ENCODE assay signal across 24 cellular contexts in genomic region chr2:180405520-180405919, GRCh38.
"Had no signal": no experiment of that assay in that cellular context is flagged by ENCODE, and none has a peak within 500 bp of the region (broad histone marks: within the 10 kb centered on the region; RNA-seq: fewer than 3 reads in every experiment).

No MANE protein-coding gene starts in this region.

- H3K9me3 Mint-ChIP-seq: activated naive CD8-positive, alpha-beta T cell treated with anti-CD3 and anti-CD28 coated beads, Interleukin-2, amount 10 ng/mL, durations not matched to agents 7 days and 5 days; central memory CD8-positive, alpha-beta T cell; memory B cell; stimulated activated memory B cell treated with anti-CD40 and anti-IgM and Interleukin-4, amounts not matched to agents 10 μg/mL and 1 μg/mL and 100 μg/mL, for 72 hours had no signal

- H3K4me1 Mint-ChIP-seq: activated naive CD8-positive, alpha-beta T cell treated with anti-CD3 and anti-CD28 coated beads, Interleukin-2, amount 10 ng/mL, durations not matched to agents 7 days and 5 days; central memory CD8-positive, alpha-beta T cell; memory B cell; naive thymus-derived CD4-positive, alpha-beta T cell; stimulated activated memory B cell treated with anti-CD40 and anti-IgM and Interleukin-4, amounts not matched to agents 10 μg/mL and 1 μg/mL and 100 μg/mL, for 72 hours had no signal

- H3K27me3 ChIP-seq: brain microvascular endothelial cell, esophagus squamous epithelium, thyroid gland had no signal

- H3K9ac ChIP-seq: parathyroid adenoma had no signal

- H3K36me3 ChIP-seq: brain microvascular endothelial cell, esophagus squamous epithelium, left ventricle myocardium inferior, thyroid gland had no signal

- FAIRE-seq: endothelial cell of umbilical vein, kidney, urothelium cell line had no signal

- H3K79me2 ChIP-seq: parathyroid adenoma had no signal

- DNase-seq: activated CD4-positive, alpha-beta T cell treated with anti-CD3 and anti-CD28 coated beads, Interleukin-2, amount 50 U/mL, for 1 hour; activated CD8-positive, alpha-beta memory T cell treated with anti-CD3 and anti-CD28 coated beads for 24 hours; activated gamma-delta T cell treated with Interleukin-2 at 50 U/mL for 16 hours; activated naive CD8-positive, alpha-beta T cell treated with anti-CD3 and anti-CD28 coated beads, Interleukin-2, amount 10 ng/mL, durations not matched to agents 7 days and 5 days; anterior cingulate cortex; brain microvascular endothelial cell; effector CD4-positive, alpha-beta T cell; esophagus squamous epithelium; hippocampal formation; kidney; left ventricle myocardium inferior; mucosa of descending colon; naive thymus-derived CD4-positive, alpha-beta T cell; retina; stimulated activated CD4-positive, alpha-beta T cell treated with anti-CD3 and anti-CD28 coated beads, Interleukin-2, amount 100 ng/mL, for 48 hours; thyroid gland had no signal

- H3K27me3 Mint-ChIP-seq: activated naive CD8-positive, alpha-beta T cell treated with anti-CD3 and anti-CD28 coated beads, Interleukin-2, amount 10 ng/mL, durations not matched to agents 7 days and 5 days; central memory CD8-positive, alpha-beta T cell; memory B cell; naive thymus-derived CD4-positive, alpha-beta T cell; stimulated activated memory B cell treated with anti-CD40 and anti-IgM and Interleukin-4, amounts not matched to agents 10 μg/mL and 1 μg/mL and 100 μg/mL, for 72 hours had no signal

- H3K27ac ChIP-seq: brain microvascular endothelial cell, coronary artery, esophagus squamous epithelium, left ventricle myocardium inferior, parathyroid adenoma, thyroid gland had no signal

- H3K4me3 ChIP-seq: coronary artery, esophagus squamous epithelium, left ventricle myocardium inferior, mucosa of descending colon, thyroid gland had no signal

- ATAC-seq: activated CD4-positive, CD25-positive, alpha-beta regulatory T cell treated with anti-CD3 and anti-CD28 coated beads, Interleukin-2, amount 50 U/mL, for 24 hours; mucosa of descending colon; naive thymus-derived CD4-positive, alpha-beta T cell; stimulated activated memory B cell treated with anti-CD40 and anti-IgM and Interleukin-4, amounts not matched to agents 10 μg/mL and 1 μg/mL and 100 μg/mL, for 72 hours had no signal

- H3K4me3 Mint-ChIP-seq: activated naive CD8-positive, alpha-beta T cell treated with anti-CD3 and anti-CD28 coated beads, Interleukin-2, amount 10 ng/mL, durations not matched to agents 7 days and 5 days; central memory CD8-positive, alpha-beta T cell; memory B cell; naive thymus-derived CD4-positive, alpha-beta T cell; stimulated activated memory B cell treated with anti-CD40 and anti-IgM and Interleukin-4, amounts not matched to agents 10 μg/mL and 1 μg/mL and 100 μg/mL, for 72 hours had no signal

- H3K9me3 ChIP-seq: esophagus squamous epithelium, mucosa of descending colon, thyroid gland had no signal

- H3K36me3 Mint-ChIP-seq: activated naive CD8-positive, alpha-beta T cell treated with anti-CD3 and anti-CD28 coated beads, Interleukin-2, amount 10 ng/mL, durations not matched to agents 7 days and 5 days; memory B cell; naive thymus-derived CD4-positive, alpha-beta T cell; stimulated activated memory B cell treated with anti-CD40 and anti-IgM and Interleukin-4, amounts not matched to agents 10 μg/mL and 1 μg/mL and 100 μg/mL, for 72 hours had no signal

- H3K27ac Mint-ChIP-seq: activated naive CD8-positive, alpha-beta T cell treated with anti-CD3 and anti-CD28 coated beads, Interleukin-2, amount 10 ng/mL, durations not matched to agents 7 days and 5 days; memory B cell; naive thymus-derived CD4-positive, alpha-beta T cell; stimulated activated memory B cell treated with anti-CD40 and anti-IgM and Interleukin-4, amounts not matched to agents 10 μg/mL and 1 μg/mL and 100 μg/mL, for 72 hours had no signal

- H3K4me1 ChIP-seq: esophagus squamous epithelium, left ventricle myocardium inferior, parathyroid adenoma, thyroid gland had no signal
